In the genomic region with DNA sequence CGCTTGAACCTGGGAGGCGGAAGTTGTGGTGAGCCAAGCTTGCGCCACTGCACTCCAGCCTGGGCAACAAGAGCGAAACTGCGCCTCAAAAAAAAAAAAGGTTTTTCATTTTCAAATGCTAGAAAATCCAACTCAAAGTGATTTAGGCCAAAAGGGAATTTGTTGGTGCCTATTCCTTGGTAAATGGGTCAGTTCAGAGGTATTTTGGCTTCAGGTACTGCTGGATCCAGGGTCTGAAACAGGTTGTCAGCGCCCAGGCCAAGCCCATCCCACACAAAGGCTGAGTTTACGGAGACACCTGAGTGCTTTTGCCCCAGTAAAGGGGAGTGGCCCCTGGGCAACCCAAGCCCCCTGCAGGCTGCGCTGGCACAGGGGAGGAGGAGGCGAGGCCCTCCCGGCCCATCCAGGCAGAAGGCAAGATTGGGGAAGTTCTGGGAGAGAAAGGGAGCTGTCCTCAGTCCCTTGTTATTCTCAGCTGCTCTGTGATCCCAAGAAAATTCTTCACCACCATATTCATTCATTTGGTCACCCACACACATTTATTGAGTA, we compare ENCODE assay signal across 1 cellular context.
TF ChIP-seq lines count a peak whose summit lies in the region.

No MANE protein-coding gene starts in this region.

TF ChIP-seq in GM23338, 12 proteins besides CTCF, POLR2A, EP300 and RAD21 (continued from another document):
- TF ChIP-seq, protein P1, sequence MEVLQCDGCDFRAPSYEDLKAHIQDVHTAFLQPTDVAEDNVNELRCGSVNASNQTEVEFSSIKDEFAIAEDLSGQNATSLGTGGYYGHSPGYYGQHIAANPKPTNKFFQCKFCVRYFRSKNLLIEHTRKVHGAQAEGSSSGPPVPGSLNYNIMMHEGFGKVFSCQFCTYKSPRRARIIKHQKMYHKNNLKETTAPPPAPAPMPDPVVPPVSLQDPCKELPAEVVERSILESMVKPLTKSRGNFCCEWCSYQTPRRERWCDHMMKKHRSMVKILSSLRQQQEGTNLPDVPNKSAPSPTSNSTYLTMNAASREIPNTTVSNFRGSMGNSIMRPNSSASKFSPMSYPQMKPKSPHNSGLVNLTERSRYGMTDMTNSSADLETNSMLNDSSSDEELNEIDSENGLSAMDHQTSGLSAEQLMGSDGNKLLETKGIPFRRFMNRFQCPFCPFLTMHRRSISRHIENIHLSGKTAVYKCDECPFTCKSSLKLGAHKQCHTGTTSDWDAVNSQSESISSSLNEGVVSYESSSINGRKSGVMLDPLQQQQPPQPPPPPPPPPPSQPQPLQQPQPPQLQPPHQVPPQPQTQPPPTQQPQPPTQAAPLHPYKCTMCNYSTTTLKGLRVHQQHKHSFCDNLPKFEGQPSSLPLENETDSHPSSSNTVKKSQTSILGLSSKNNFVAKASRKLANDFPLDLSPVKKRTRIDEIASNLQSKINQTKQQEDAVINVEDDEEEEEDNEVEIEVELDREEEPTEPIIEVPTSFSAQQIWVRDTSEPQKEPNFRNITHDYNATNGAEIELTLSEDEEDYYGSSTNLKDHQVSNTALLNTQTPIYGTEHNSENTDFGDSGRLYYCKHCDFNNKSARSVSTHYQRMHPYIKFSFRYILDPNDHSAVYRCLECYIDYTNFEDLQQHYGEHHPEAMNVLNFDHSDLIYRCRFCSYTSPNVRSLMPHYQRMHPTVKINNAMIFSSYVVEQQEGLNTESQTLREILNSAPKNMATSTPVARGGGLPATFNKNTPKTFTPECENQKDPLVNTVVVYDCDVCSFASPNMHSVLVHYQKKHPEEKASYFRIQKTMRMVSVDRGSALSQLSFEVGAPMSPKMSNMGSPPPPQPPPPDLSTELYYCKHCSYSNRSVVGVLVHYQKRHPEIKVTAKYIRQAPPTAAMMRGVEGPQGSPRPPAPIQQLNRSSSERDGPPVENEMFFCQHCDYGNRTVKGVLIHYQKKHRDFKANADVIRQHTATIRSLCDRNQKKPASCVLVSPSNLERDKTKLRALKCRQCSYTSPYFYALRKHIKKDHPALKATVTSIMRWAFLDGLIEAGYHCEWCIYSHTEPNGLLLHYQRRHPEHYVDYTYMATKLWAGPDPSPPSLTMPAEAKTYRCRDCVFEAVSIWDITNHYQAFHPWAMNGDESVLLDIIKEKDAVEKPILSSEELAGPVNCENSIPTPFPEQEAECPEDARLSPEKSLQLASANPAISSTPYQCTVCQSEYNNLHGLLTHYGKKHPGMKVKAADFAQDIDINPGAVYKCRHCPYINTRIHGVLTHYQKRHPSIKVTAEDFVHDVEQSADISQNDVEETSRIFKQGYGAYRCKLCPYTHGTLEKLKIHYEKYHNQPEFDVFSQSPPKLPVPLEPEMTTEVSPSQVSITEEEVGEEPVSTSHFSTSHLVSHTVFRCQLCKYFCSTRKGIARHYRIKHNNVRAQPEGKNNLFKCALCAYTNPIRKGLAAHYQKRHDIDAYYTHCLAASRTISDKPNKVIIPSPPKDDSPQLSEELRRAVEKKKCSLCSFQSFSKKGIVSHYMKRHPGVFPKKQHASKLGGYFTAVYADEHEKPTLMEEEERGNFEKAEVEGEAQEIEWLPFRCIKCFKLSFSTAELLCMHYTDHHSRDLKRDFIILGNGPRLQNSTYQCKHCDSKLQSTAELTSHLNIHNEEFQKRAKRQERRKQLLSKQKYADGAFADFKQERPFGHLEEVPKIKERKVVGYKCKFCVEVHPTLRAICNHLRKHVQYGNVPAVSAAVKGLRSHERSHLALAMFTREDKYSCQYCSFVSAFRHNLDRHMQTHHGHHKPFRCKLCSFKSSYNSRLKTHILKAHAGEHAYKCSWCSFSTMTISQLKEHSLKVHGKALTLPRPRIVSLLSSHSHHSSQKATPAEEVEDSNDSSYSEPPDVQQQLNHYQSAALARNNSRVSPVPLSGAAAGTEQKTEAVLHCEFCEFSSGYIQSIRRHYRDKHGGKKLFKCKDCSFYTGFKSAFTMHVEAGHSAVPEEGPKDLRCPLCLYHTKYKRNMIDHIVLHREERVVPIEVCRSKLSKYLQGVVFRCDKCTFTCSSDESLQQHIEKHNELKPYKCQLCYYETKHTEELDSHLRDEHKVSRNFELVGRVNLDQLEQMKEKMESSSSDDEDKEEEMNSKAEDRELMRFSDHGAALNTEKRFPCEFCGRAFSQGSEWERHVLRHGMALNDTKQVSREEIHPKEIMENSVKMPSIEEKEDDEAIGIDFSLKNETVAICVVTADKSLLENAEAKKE (CRISPR knock-in tag; IDR thresholded peaks at IDR 0.05): no peak
- TF ChIP-seq EZH2phosphoT487 (IDR thresholded peaks at IDR 0.05; ENCODE audit: unreplicated experiment): no peak
TF ChIP-seq in GM23338: peak in this region for 0.
